Comparison of ENCODE assay signal across 21 cellular contexts in the genomic region with DNA sequence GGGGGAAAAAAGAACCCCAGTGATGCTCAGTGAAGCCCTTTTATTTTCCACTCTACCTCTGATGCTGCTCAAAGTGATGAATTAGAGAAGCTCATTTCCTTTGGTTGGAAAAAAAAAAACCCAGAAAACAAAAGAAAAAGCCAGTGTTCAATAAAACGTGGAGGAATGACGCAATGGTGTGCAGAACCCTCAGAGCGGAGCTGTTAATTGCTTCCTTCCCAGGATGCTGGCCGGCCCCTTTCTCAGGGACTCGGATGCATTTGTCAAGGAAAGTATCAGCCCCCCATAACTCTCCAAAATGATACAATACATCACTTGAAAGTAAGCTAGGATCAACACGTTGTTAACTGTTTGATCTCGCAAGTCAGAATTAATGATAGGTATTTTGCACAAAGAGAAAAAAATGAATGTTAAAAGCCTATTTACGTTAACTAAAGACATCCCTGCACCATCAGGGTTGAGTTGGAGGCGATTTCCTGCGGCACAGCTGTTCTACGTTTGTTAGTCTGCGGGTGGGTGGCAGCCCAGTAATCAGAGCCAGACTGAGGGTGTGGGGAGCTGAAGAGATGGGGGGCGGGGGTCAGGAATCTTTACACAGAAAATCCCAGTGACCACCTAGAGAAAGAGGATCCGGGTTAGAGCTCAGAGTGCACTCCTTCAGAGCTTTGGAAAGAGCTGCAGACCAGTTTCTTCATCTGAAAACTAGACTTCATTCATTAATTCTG.
DNase-seq lines count a peak whose midpoint lies in the region; ATAC-seq and TF ChIP-seq lines count a peak whose summit lies in the region.
"Had no signal": no experiment of that assay in that cellular context is flagged by ENCODE, and none has a peak within 500 bp of the region (broad histone marks: within the 10 kb centered on the region; RNA-seq: fewer than 3 reads in every experiment).

No MANE protein-coding gene starts in this region.

- no peaks in the 10 kb centered on the region for H3K4me1 Mint-ChIP-seq in natural killer cell treated with Interleukin-12 subunit alpha and Interleukin-12 subunit beta and Interleukin-15 and Interleukin-18, amount 100 ng/mL, for 72 hours (ENCODE audit: low read depth in 2 of 2)
- no peaks in the 10 kb centered on the region for H3K4me1 Mint-ChIP-seq in HFFc6 (ENCODE audit: low read depth)

- intact Hi-C loops in sciatic nerve (cut with DNase I) = no loop called here
- intact Hi-C loops in transverse colon (cut with DNase I; ENCODE audit: low total_unique reads) = no loop called here

- DNase-seq in EL = peak; percentile 5
- peak; percentile 51 for DNase-seq in NB4 (ENCODE audit: low read depth)
- DNase-seq in fibroblast of peridontal ligament (ENCODE audit: extremely low read depth) = peak; percentile 2
- no peak for DNase-seq in sciatic nerve (ENCODE audit: low spot score)
- no peak for DNase-seq in transverse colon
- no peak for DNase-seq in natural killer cell treated with Interleukin-12 subunit alpha and Interleukin-12 subunit beta and Interleukin-15 and Interleukin-18, amount 100 ng/mL, for 72 hours (ENCODE audit: low spot score)
- DNase-seq in HFFc6 = no peak
- DNase-seq: ACHN; CD8-positive, alpha-beta T cell; DMS79; KBM-7; NCI-H1092 treated with DMSO at 0.1 percent for 48 hours; NCI-H1694 treated with DMSO at 0.1 percent for 48 hours; NCI-H345; NCI-H526 treated with DMSO at 0.1 percent for 48 hours; NK-92 treated with Interleukin-12 subunit alpha and Interleukin-12 subunit beta, amount 100 ng/mL, for 24 hours had no signal

- 29 to 41% methylated on average over 8 to 14 of the region's 14 CpGs for WGBS in transverse colon (ENCODE audit: low coverage in 1 of 2), 2 donors

- H3K27me3 ChIP-seq in transverse colon = no peaks in the 10 kb centered on the region

- H3K4me1 ChIP-seq in transverse colon = no peaks in the 10 kb centered on the region

- peaks cover 13 to 36% of the 10 kb centered on the region in 2 donors for H3K27me3 Mint-ChIP-seq in natural killer cell treated with Interleukin-12 subunit alpha and Interleukin-12 subunit beta and Interleukin-15 and Interleukin-18, amount 100 ng/mL, for 72 hours
- H3K27me3 Mint-ChIP-seq in HFFc6 (ENCODE audit: insufficient read depth) = peaks cover 26% of the 10 kb centered on the region

- H3K36me3 Mint-ChIP-seq in natural killer cell treated with Interleukin-12 subunit alpha and Interleukin-12 subunit beta and Interleukin-15 and Interleukin-18, amount 100 ng/mL, for 72 hours = no peaks in the 10 kb centered on the region
- no peaks in the 10 kb centered on the region for H3K36me3 Mint-ChIP-seq in HFFc6 (ENCODE audit: low read depth)
- H3K36me3 Mint-ChIP-seq: CD8-positive, alpha-beta T cell had no signal

- H3K9me3 ChIP-seq in transverse colon = no peaks in the 10 kb centered on the region

- in situ Hi-C loops in transverse colon (cut with MboI; ENCODE audit: low pct_ligation_motif_present in 1 of 4, low pct_unique_long_range_greater_than_20kb in 1 of 4, low sequenced_read_pairs in 3 of 4) = no loop called here

- TF ChIP-seq EP300 in transverse colon (IDR thresholded peaks at IDR 0.05; ENCODE audit: low read depth) = no peak

- TF ChIP-seq POLR2A in NB4 (IDR thresholded peaks at IDR 0.05; ENCODE audit: extremely low read depth, insufficient read length) (no peak), transverse colon (IDR thresholded peaks at IDR 0.05) (no peak)

- no peak overlapping the region for H3K27ac ChIP-seq in transverse colon
- H3K27ac ChIP-seq: SK-N-MC had no signal

- H3K4me3 Mint-ChIP-seq in natural killer cell treated with Interleukin-12 subunit alpha and Interleukin-12 subunit beta and Interleukin-15 and Interleukin-18, amount 100 ng/mL, for 72 hours = no peak overlapping the region
- no peak overlapping the region for H3K4me3 Mint-ChIP-seq in HFFc6
- H3K4me3 Mint-ChIP-seq: CD8-positive, alpha-beta T cell had no signal

- no peak overlapping the region for H3K27ac Mint-ChIP-seq in natural killer cell treated with Interleukin-12 subunit alpha and Interleukin-12 subunit beta and Interleukin-15 and Interleukin-18, amount 100 ng/mL, for 72 hours
- no peak overlapping the region for H3K27ac Mint-ChIP-seq in HFFc6
- H3K27ac Mint-ChIP-seq: CD8-positive, alpha-beta T cell had no signal

- no peaks in the 10 kb centered on the region for H3K9me3 Mint-ChIP-seq in natural killer cell treated with Interleukin-12 subunit alpha and Interleukin-12 subunit beta and Interleukin-15 and Interleukin-18, amount 100 ng/mL, for 72 hours
- H3K9me3 Mint-ChIP-seq in HFFc6 = no peaks in the 10 kb centered on the region
- H3K9me3 Mint-ChIP-seq: CD8-positive, alpha-beta T cell had no signal

- H3K36me3 ChIP-seq in transverse colon = no peaks in the 10 kb centered on the region

- ATAC-seq in sciatic nerve (peak; percentile 68), GM18511 (IDR thresholded peaks at IDR 0.05; ENCODE audit: unreplicated experiment) (no peak)
- no peak for ATAC-seq in natural killer cell treated with Interleukin-12 subunit alpha and Interleukin-12 subunit beta and Interleukin-15 and Interleukin-18, amount 100 ng/mL, for 72 hours
- ATAC-seq: CD8-positive, alpha-beta T cell; GM12878; HCT116; Right ventricle myocardium inferior had no signal

- TF ChIP-seq CTCF in NB4 (IDR thresholded peaks at IDR 0.05; ENCODE audit: low read depth, low read length) (no peak), transverse colon (IDR thresholded peaks at IDR 0.05) (no peak), HFFc6 (IDR thresholded peaks at IDR 0.05) (no peak)

- H3K4me3 ChIP-seq in NB4 (ENCODE audit: low read depth, low read length) = no peak overlapping the region
- H3K4me3 ChIP-seq in transverse colon = no peak overlapping the region
- H3K4me3 ChIP-seq: GM12878, SK-N-MC had no signal

Comparison
In these comparisons a context has a peak if more than half of its experiments do, and no peak if none do; other contexts are left out.
1. DNase-seq: peak in EL (single experiment), NB4 (single experiment) and fibroblast of peridontal ligament (single experiment); none in sciatic nerve (single experiment), transverse colon (single experiment), natural killer cell treated with Interleukin-12 subunit alpha and Interleukin-12 subunit beta and Interleukin-15 and Interleukin-18, amount 100 ng/mL, for 72 hours (single experiment) and HFFc6 (single experiment).